9 cellular contexts compared by ENCODE assay signal in genomic region chr9:35750256-35750531, GRCh38. TPM values are rescaled to one million over a fixed set of nuclear protein-coding genes. Genes with fewer than 3 reads are reported as not detected.
DNase-seq lines count a peak whose midpoint lies in the region; ATAC-seq, FAIRE-seq and TF ChIP-seq lines count a peak whose summit lies in the region.
"Had no signal": no experiment of that assay in that cellular context is flagged by ENCODE, and none has a peak within 500 bp of the region (broad histone marks: within the 10 kb centered on the region; RNA-seq: fewer than 3 reads in every experiment).

No MANE protein-coding gene starts in this region.

- H3K4me1 Mint-ChIP-seq in activated CD4-positive, alpha-beta T cell treated with anti-CD3 and anti-CD28 coated beads for 36 hours = peaks cover 37% of the 10 kb centered on the region

- ATAC-seq in activated CD4-positive, alpha-beta T cell treated with anti-CD3 and anti-CD28 coated beads for 36 hours = no peak
- ATAC-seq in HG02759 (IDR thresholded peaks at IDR 0.05; ENCODE audit: unreplicated experiment) = no peak

- WGBS in adrenal gland, 4 donors = 46 to 49% (median 47%) methylated on average over 3 to 4 of the region's 4 CpGs

- H3K36me3 Mint-ChIP-seq in activated CD4-positive, alpha-beta T cell treated with anti-CD3 and anti-CD28 coated beads for 36 hours (ENCODE audit: low read depth) = peaks cover 19% of the 10 kb centered on the region

- no peaks in the 10 kb centered on the region for H3K9me3 ChIP-seq in adrenal gland (replicated peaks in 1 of 3)

- H3K27me3 Mint-ChIP-seq in activated CD4-positive, alpha-beta T cell treated with anti-CD3 and anti-CD28 coated beads for 36 hours = no peaks in the 10 kb centered on the region

- TF ChIP-seq POLR2A in adrenal gland (IDR thresholded peaks at IDR 0.05) = no peak

- H3K36me3 ChIP-seq in adrenal gland (replicated peaks in 1 of 2) = peaks cover 0 to 40% of the 10 kb centered on the region in 2 donors
- H3K36me3 ChIP-seq in kidney epithelial cell (ENCODE audit: control insufficient read depth, insufficient read depth, low read length) = peaks cover 3% of the 10 kb centered on the region

- DNase-seq in activated CD4-positive, alpha-beta T cell treated with anti-CD3 and anti-CD28 coated beads for 36 hours = no peak
- DNase-seq in activated CD4-positive, alpha-beta T cell treated with anti-CD3 and anti-CD28 coated beads, Interleukin-2, amount 50 U/mL, for 48 hours = no peak
- DNase-seq in adrenal gland (peak in 1 of 7 donors; percentile 35), kidney epithelial cell (ENCODE audit: low read depth) (no peak), substantia nigra (lab: John Stamatoyannopoulos, UW) (peak in 5 of 49 donors; percentile 4 to 33 (median 12)), GF-D8 (lab: John Stamatoyannopoulos, UW) (no peak), D721Med (ENCODE audit: insufficient read length, low spot score) (no peak)

- CTCF ChIA-PET in activated CD4-positive, alpha-beta T cell treated with anti-CD3 and anti-CD28 coated beads for 36 hours (lab: Charles Lee) = interaction anchor here (0.9 to 4.5 kb wide), 5 partner anchors 8 to 133 kb away, joined by 3 to 54 read pairs (median 5); partner anchors contain the start of genes CREB3 and TLN1

- H3K27ac ChIP-seq in adrenal gland (peak overlapping the region in 4 of 5 donors; percentile 51 to 95 (median 82)), substantia nigra (ENCODE audit: low read depth, low read length, poor library complexity, severe bottlenecking) (peak overlapping the region; percentile 86)

- peak overlapping the region; percentile 88 for H3K27ac Mint-ChIP-seq in activated CD4-positive, alpha-beta T cell treated with anti-CD3 and anti-CD28 coated beads for 36 hours

- TF ChIP-seq CTCF in adrenal gland (IDR thresholded peaks at IDR 0.05) = no peak
- TF ChIP-seq CTCF in kidney epithelial cell (IDR thresholded peaks at IDR 0.05; ENCODE audit: insufficient read depth, low read length, poor library complexity, severe bottlenecking) = no peak
- no peak for TF ChIP-seq CTCF in D721Med (IDR thresholded peaks at IDR 0.05; ENCODE audit: insufficient read depth, missing control alignments)

- peak overlapping the region; percentile 93 for H3K4me3 Mint-ChIP-seq in activated CD4-positive, alpha-beta T cell treated with anti-CD3 and anti-CD28 coated beads for 36 hours

- no peaks in the 10 kb centered on the region for H3K27me3 ChIP-seq in adrenal gland
- no peaks in the 10 kb centered on the region for H3K27me3 ChIP-seq in kidney epithelial cell (ENCODE audit: control insufficient read depth, insufficient read depth, low read length)

- no peaks in the 10 kb centered on the region for H3K9me3 Mint-ChIP-seq in activated CD4-positive, alpha-beta T cell treated with anti-CD3 and anti-CD28 coated beads for 36 hours (ENCODE audit: low read depth)

- H3K4me3 ChIP-seq in adrenal gland (peak overlapping the region in 1 of 4 donors; percentile 92), kidney epithelial cell (ENCODE audit: low read depth, low read length) (peak overlapping the region; percentile 83)

- H3K4me1 ChIP-seq in adrenal gland (replicated peaks in 1 of 2) = peaks cover 34 to 39% of the 10 kb centered on the region in 2 donors

- FAIRE-seq in D721Med (lab: Jason Lieb, UNC) = no peak

- intact Hi-C loops in activated CD4-positive, alpha-beta T cell treated with anti-CD3 and anti-CD28 coated beads for 36 hours (cut with DNase I, micrococcal nuclease) = loop anchor here in 1 of 2 experiments (10.0 kb wide), 1 partner anchor 655 kb away; the partner anchor contains the start of gene RNF38
- intact Hi-C loops in adrenal gland (cut with DNase I) = no loop called here

- POLR2A ChIA-PET in activated CD4-positive, alpha-beta T cell treated with anti-CD3 and anti-CD28 coated beads for 36 hours (lab: Charles Lee) = interaction anchor here (1.1 to 3.3 kb wide), 2 partner anchors 18 to 48 kb away, joined by 3 to 14 read pairs; partner anchors contain the start of genes CREB3 and TLN1

RNA-seq across cellular contexts. Expression of gene RGP1, which starts 1.1 kb away (rescaled TPM):
- total RNA-seq in activated CD4-positive, alpha-beta T cell treated with anti-CD3 and anti-CD28 coated beads for 36 hours = 10 to 100 TPM; 14.0 to 15.5 TPM
- total RNA-seq in adrenal gland (10 to 100 TPM; 17.1 to 41.2 (median 28.9) TPM), kidney epithelial cell (21.5 and 24.4 TPM in 2 replicates)
- polyA plus RNA-seq in adrenal gland = 10 to 100 TPM in 2 of 3 donors, 1 to 10 TPM in 1; 6.4 to 24.7 (median 13.5) TPM

RNA-seq across cellular contexts. Expression of gene GBA2, which starts 1.2 kb away (rescaled TPM):
- total RNA-seq in activated CD4-positive, alpha-beta T cell treated with anti-CD3 and anti-CD28 coated beads for 36 hours = 10 to 100 TPM; 19.6 to 23.7 TPM
- total RNA-seq in adrenal gland (10 to 100 TPM; 28.5 to 74.5 (median 52.6) TPM), kidney epithelial cell (53.7 and 57.0 TPM in 2 replicates)
- polyA plus RNA-seq in adrenal gland = 10 to 100 TPM; 42.4 to 84.8 (median 79.0) TPM

RNA-seq across cellular contexts. Expression of gene MSMP, which starts 3.9 kb away (rescaled TPM):
- total RNA-seq in activated CD4-positive, alpha-beta T cell treated with anti-CD3 and anti-CD28 coated beads for 36 hours = under 1 TPM in 1 of 2 experiments, not detected in 1; 0.39 TPM
- total RNA-seq in adrenal gland (1 to 10 TPM in 2 of 8 donors, not detected in 6; 1.1 to 2.0 TPM), kidney epithelial cell (not detected in 2 replicates)
- polyA plus RNA-seq in adrenal gland = 1 to 10 TPM in 1 of 3 donors, under 1 TPM in 1, not detected in 1; 0.56 to 1.3 TPM
- total RNA-seq: SK-MEL-5 had no signal

RNA-seq across cellular contexts. Expression of gene CREB3, which starts 17.7 kb away (rescaled TPM):
- total RNA-seq in activated CD4-positive, alpha-beta T cell treated with anti-CD3 and anti-CD28 coated beads for 36 hours = 10 to 100 TPM; 24.0 to 26.0 TPM
- total RNA-seq in adrenal gland (100 to 1,000 TPM in 1 of 8 donors, 10 to 100 TPM in 7; 47.0 to 142 (median 59.0) TPM), kidney epithelial cell (73.9 and 87.5 TPM in 2 replicates)
- 100 to 1,000 TPM in 1 of 3 donors, 10 to 100 TPM in 2; 47.6 to 113 (median 52.0) TPM for polyA plus RNA-seq in adrenal gland

RNA-seq across cellular contexts. Expression of gene TLN1, which starts 18.2 kb away (rescaled TPM):
- total RNA-seq in activated CD4-positive, alpha-beta T cell treated with anti-CD3 and anti-CD28 coated beads for 36 hours = 100 to 1,000 TPM; 217 to 238 TPM
- total RNA-seq in adrenal gland (100 to 1,000 TPM; 269 to 565 (median 372) TPM), kidney epithelial cell (245 and 268 TPM in 2 replicates)
- polyA plus RNA-seq in adrenal gland = 100 to 1,000 TPM; 165 to 232 (median 178) TPM
